ENCODE assay signal across 20 cellular contexts in genomic region chr17:34884597-34884996, GRCh38.
"Had no signal": no experiment of that assay in that cellular context is flagged by ENCODE, and none has a peak within 500 bp of the region (broad histone marks: within the 10 kb centered on the region; RNA-seq: fewer than 3 reads in every experiment).

No MANE protein-coding gene starts in this region.

- H3K36me3 Mint-ChIP-seq: natural killer cell treated with Interleukin-12 subunit alpha and Interleukin-12 subunit beta and Interleukin-15 and Interleukin-18, amount 100 ng/mL, for 72 hours; stimulated activated effector memory CD8-positive, alpha-beta T cell treated with anti-CD3 and anti-CD28 coated beads, Interleukin-12 subunit alpha, Interleukin-12 subunit beta, amount 100 ng/mL, for 72 hours had no signal

- ATAC-seq: esophagus mucosa; gastrocnemius medialis; left ventricle myocardium superior; lower lobe of right lung; natural killer cell treated with Interleukin-12 subunit alpha and Interleukin-12 subunit beta and Interleukin-15 and Interleukin-18, amount 100 ng/mL, for 72 hours; right cardiac atrium; stimulated activated effector memory CD8-positive, alpha-beta T cell treated with anti-CD3 and anti-CD28 coated beads, Interleukin-12 subunit alpha, Interleukin-12 subunit beta, amount 100 ng/mL, for 72 hours had no signal

- H3K9me3 Mint-ChIP-seq: natural killer cell treated with Interleukin-12 subunit alpha and Interleukin-12 subunit beta and Interleukin-15 and Interleukin-18, amount 100 ng/mL, for 72 hours; neural crest cell; stimulated activated effector memory CD8-positive, alpha-beta T cell treated with anti-CD3 and anti-CD28 coated beads, Interleukin-12 subunit alpha, Interleukin-12 subunit beta, amount 100 ng/mL, for 72 hours had no signal

- H3K4me1 Mint-ChIP-seq: neural crest cell; stimulated activated effector memory CD8-positive, alpha-beta T cell treated with anti-CD3 and anti-CD28 coated beads, Interleukin-12 subunit alpha, Interleukin-12 subunit beta, amount 100 ng/mL, for 72 hours had no signal

- H3K27me3 ChIP-seq: gastrocnemius medialis, thyroid gland, vagina had no signal

- H3K4me3 ChIP-seq: gastrocnemius medialis, lower lobe of right lung, prostate gland, sigmoid colon, stomach, thyroid gland, vagina had no signal

- H3K27ac Mint-ChIP-seq: natural killer cell treated with Interleukin-12 subunit alpha and Interleukin-12 subunit beta and Interleukin-15 and Interleukin-18, amount 100 ng/mL, for 72 hours; stimulated activated effector memory CD8-positive, alpha-beta T cell treated with anti-CD3 and anti-CD28 coated beads, Interleukin-12 subunit alpha, Interleukin-12 subunit beta, amount 100 ng/mL, for 72 hours had no signal

- H3K9me3 ChIP-seq: gastrocnemius medialis, lower lobe of right lung, prostate gland, sigmoid colon, thyroid gland, vagina had no signal

- H3K4me3 Mint-ChIP-seq: natural killer cell treated with Interleukin-12 subunit alpha and Interleukin-12 subunit beta and Interleukin-15 and Interleukin-18, amount 100 ng/mL, for 72 hours; neural crest cell; stimulated activated effector memory CD8-positive, alpha-beta T cell treated with anti-CD3 and anti-CD28 coated beads, Interleukin-12 subunit alpha, Interleukin-12 subunit beta, amount 100 ng/mL, for 72 hours had no signal

- DNase-seq: cortex of kidney; foreskin fibroblast; gastrocnemius medialis; left ventricle myocardium superior; lower lobe of right lung; nucleus accumbens; right cardiac atrium; sigmoid colon; stimulated activated CD4-positive, alpha-beta T cell treated with anti-CD3 and anti-CD28 coated beads, Interleukin-2, amount 100 ng/mL, for 24 hours; stimulated activated CD4-positive, alpha-beta T cell treated with anti-CD3 and anti-CD28 coated beads, Interleukin-4, amount 100 ng/mL, for 24 hours; stimulated activated naive CD4-positive, alpha-beta T cell treated with Interleukin-2 at 50 U/mL for 16 hours; stomach; thyroid gland; trophoblast cell had no signal

- H3K36me3 ChIP-seq: gastrocnemius medialis, lower lobe of right lung, prostate gland, sigmoid colon, stomach, thyroid gland, vagina had no signal

- H3K4me1 ChIP-seq: gastrocnemius medialis, lower lobe of right lung, prostate gland, sigmoid colon, stomach, thyroid gland, vagina had no signal

- H3K27ac ChIP-seq: gastrocnemius medialis, lower lobe of right lung, prostate gland, sigmoid colon, stomach, thyroid gland, vagina had no signal
